7 cellular contexts compared by ENCODE assay signal in genomic region chr15:90165659-90166489, GRCh38. TPM values are rescaled to one million over a fixed set of nuclear protein-coding genes. Genes with fewer than 3 reads are reported as not detected.
DNase-seq lines count a peak whose midpoint lies in the region; ATAC-seq, FAIRE-seq and TF ChIP-seq lines count a peak whose summit lies in the region.

No MANE protein-coding gene starts in this region.

- H3K4me3 ChIP-seq in OCI-LY3 (ENCODE audit: low read length) (no peak overlapping the region), bronchial epithelial cell (ENCODE audit: low read depth, low read length) (no peak overlapping the region), mesodermal cell (ENCODE audit: extremely low read depth, insufficient read depth, low read length, poor library complexity, severe bottlenecking) (no peak overlapping the region), tibial artery (no peak overlapping the region)
- no peak overlapping the region for H3K4me3 ChIP-seq in CD4-positive, alpha-beta memory T cell (ENCODE audit: low read length in 2 of 2)

- peak overlapping the region; percentile 42 for H3K4me2 ChIP-seq in OCI-LY3 (ENCODE audit: low read length)

- POLR2A ChIA-PET in CD4-positive, alpha-beta memory T cell (lab: Charles Lee; ENCODE audit: partially characterized antibody): no interaction called here

- no peaks in the 10 kb centered on the region for H3K9me3 Mint-ChIP-seq in CD4-positive, alpha-beta memory T cell

- peak overlapping the region; percentile 10; the same call in 1 of the 2 replicates for H2AFZ ChIP-seq in OCI-LY3 (ENCODE audit: low read depth, low read length)

- H3K4me1 ChIP-seq in OCI-LY3 (ENCODE audit: low read length): peaks cover 32% of the 10 kb centered on the region
- peaks cover 6% of the 10 kb centered on the region for H3K4me1 ChIP-seq in mesodermal cell (ENCODE audit: control insufficient read depth, insufficient read depth, low read length, poor library complexity, severe bottlenecking)
- H3K4me1 ChIP-seq in tibial artery: peaks cover 0 to 19% (median 10%) of the 10 kb centered on the region in 4 donors
- no peaks in the 10 kb centered on the region for H3K4me1 ChIP-seq in CD4-positive, alpha-beta memory T cell (ENCODE audit: insufficient read depth, low read length)

- H3K9ac ChIP-seq in OCI-LY3 (ENCODE audit: low read length): no peak overlapping the region

- H3K27me3 ChIP-seq in OCI-LY3 (ENCODE audit: low read depth, low read length) (peaks cover 11% of the 10 kb centered on the region), bronchial epithelial cell (ENCODE audit: control insufficient read depth, insufficient read depth, low read length) (no peaks in the 10 kb centered on the region), tibial artery (no peaks in the 10 kb centered on the region)
- H3K27me3 ChIP-seq in CD4-positive, alpha-beta memory T cell (ENCODE audit: insufficient read depth, low read length): no peaks in the 10 kb centered on the region

- H3K4me3 Mint-ChIP-seq in CD4-positive, alpha-beta memory T cell: no peak overlapping the region

- DNase-seq in GDM1 (lab: John Stamatoyannopoulos, UW) (peak; percentile 16), bronchial epithelial cell (ENCODE audit: low read depth) (peak; percentile 100), tibial artery (peak; percentile 64 to 92)
- DNase-seq in CD4-positive, alpha-beta memory T cell: no peak

- ATAC-seq in HG03196 (IDR thresholded peaks at IDR 0.05; ENCODE audit: unreplicated experiment): peak; percentile 66

- 45 to 49% methylated on average over 11 to 13 of the region's 14 CpGs for WGBS in mesodermal cell (ENCODE audit: insufficient coverage in 2 of 2), 2 experiments

- no peak for TF ChIP-seq CTCF in OCI-LY3 (IDR thresholded peaks at IDR 0.05; ENCODE audit: low read depth, low read length)
- no peak for TF ChIP-seq CTCF in bronchial epithelial cell (IDR thresholded peaks at IDR 0.05; ENCODE audit: insufficient read depth, low read length, severe bottlenecking)
- no peak for TF ChIP-seq CTCF in tibial artery (IDR thresholded peaks at IDR 0.05)

- H3K4me1 Mint-ChIP-seq in CD4-positive, alpha-beta memory T cell: peaks cover 0 to 5% (median 4%) of the 10 kb centered on the region in 4 donors

- CTCF ChIA-PET in CD4-positive, alpha-beta memory T cell (lab: Charles Lee; ENCODE audit: partially characterized antibody): interaction anchor here (1.2 kb wide), 2 partner anchors 17 to 136 kb away, joined by 3 to 4 read pairs; no protein-coding TSS in a partner anchor

- peak overlapping the region in 1 of 7 donors; percentile 27 for H3K27ac Mint-ChIP-seq in CD4-positive, alpha-beta memory T cell

- H3K36me3 Mint-ChIP-seq in CD4-positive, alpha-beta memory T cell: no peaks in the 10 kb centered on the region

- H3K9me3 ChIP-seq in OCI-LY3 (ENCODE audit: insufficient read depth, low read length) (no peaks in the 10 kb centered on the region), mesodermal cell (ENCODE audit: control insufficient read depth, low read length) (no peaks in the 10 kb centered on the region), tibial artery (no peaks in the 10 kb centered on the region)
- H3K9me3 ChIP-seq in CD4-positive, alpha-beta memory T cell (ENCODE audit: control insufficient read depth in 1 of 2, low read length in 2 of 2): no peaks in the 10 kb centered on the region

- intact Hi-C loops in tibial artery (cut with DNase I; ENCODE audit: low total_unique reads): no loop called here
- intact Hi-C loops in CD4-positive, alpha-beta memory T cell (cut with micrococcal nuclease): no loop called here

- H4K20me1 ChIP-seq in OCI-LY3 (ENCODE audit: insufficient read depth, low read length): no peaks in the 10 kb centered on the region

- H3K27ac ChIP-seq in OCI-LY3 (ENCODE audit: low read length): no peak overlapping the region
- H3K27ac ChIP-seq in mesodermal cell (ENCODE audit: low read depth, low read length, severe bottlenecking): peak overlapping the region; percentile 77
- peak overlapping the region; percentile 66 to 70 for H3K27ac ChIP-seq in tibial artery
- H3K27ac ChIP-seq in CD4-positive, alpha-beta memory T cell (ENCODE audit: low read depth, low read length): no peak overlapping the region

- peak; percentile 50 for FAIRE-seq in bronchial epithelial cell (lab: Jason Lieb, UNC)

- H3K79me2 ChIP-seq in OCI-LY3 (ENCODE audit: low read length): no peaks in the 10 kb centered on the region

- H3K36me3 ChIP-seq in OCI-LY3 (replicated peaks; ENCODE audit: low read depth, low read length): no peaks in the 10 kb centered on the region
- H3K36me3 ChIP-seq in bronchial epithelial cell (ENCODE audit: control insufficient read depth, insufficient read depth, low read length): no peaks in the 10 kb centered on the region
- H3K36me3 ChIP-seq in mesodermal cell (ENCODE audit: control insufficient read depth, insufficient read depth, low read length): no peaks in the 10 kb centered on the region
- no peaks in the 10 kb centered on the region for H3K36me3 ChIP-seq in tibial artery
- H3K36me3 ChIP-seq in CD4-positive, alpha-beta memory T cell (ENCODE audit: insufficient read depth, low read length): no peaks in the 10 kb centered on the region

- H3K27me3 Mint-ChIP-seq in CD4-positive, alpha-beta memory T cell: peaks cover 1 to 2% of the 10 kb centered on the region in 2 donors

RNA-seq across cellular contexts. Expression of gene SEMA4B, which starts 35.3 kb away (rescaled TPM):
- total RNA-seq in bronchial epithelial cell: 90.6 and 156 TPM in 2 replicates
- 26.1 TPM for polyA plus RNA-seq in mesodermal cell (2013, experiment 1 of 2)
- 25.1 TPM for polyA plus RNA-seq in mesodermal cell (2013, experiment 2 of 2)
- 10 to 100 TPM; 18.9 to 23.0 TPM for total RNA-seq in CD4-positive, alpha-beta memory T cell
- polyA plus RNA-seq in CD4-positive, alpha-beta memory T cell: 10 to 100 TPM in 1 of 2 donors, 1 to 10 TPM in 1; 4.4 to 10.5 TPM

Comparison
In these comparisons a context has a peak if more than half of its experiments do, and no peak if none do; other contexts are left out.
1. DNase-seq: peak in GDM1 (single experiment), bronchial epithelial cell (single experiment) and tibial artery (2 of 2); none in CD4-positive, alpha-beta memory T cell (0 of 5).
2. H3K27ac ChIP-seq: peak in mesodermal cell (single experiment) and tibial artery (2 of 2); none in OCI-LY3 (single experiment) and CD4-positive, alpha-beta memory T cell (single experiment).